ENCODE assay signal across 8 cellular contexts in the genomic region with DNA sequence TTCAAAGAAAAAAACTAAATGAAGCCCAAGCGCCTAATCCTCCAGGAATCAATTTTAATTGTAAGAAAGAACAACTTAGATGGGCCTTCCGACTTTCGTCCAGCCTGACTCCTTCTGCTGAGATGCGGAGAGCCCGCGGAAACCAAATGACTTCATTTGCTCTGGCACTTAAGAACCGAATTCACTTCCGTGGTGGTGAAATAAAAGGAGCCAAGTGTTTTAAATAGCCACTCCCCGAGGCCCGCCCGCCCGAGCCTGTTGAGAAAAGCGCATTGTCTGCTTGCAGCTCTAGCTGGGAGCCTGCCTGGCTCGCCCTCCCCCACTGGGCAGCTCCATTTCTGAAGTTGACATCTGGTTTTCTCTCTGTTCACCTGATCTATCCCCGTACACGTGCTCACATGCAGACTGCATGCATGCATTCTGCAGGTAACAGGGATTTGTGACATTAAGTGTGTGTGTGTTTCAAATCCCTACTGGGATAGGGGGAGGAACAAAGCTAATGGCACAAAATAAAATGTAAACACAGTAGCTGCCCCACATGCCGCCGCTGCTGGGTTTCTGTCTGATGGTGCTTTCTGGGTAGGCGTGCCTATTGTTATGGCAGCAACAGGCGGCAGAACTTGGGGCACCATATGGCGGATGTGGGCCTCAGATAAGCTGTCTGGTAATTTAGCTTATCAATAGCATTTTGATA. TPM values are rescaled to one million over a fixed set of nuclear protein-coding genes. Genes with fewer than 3 reads are reported as not detected.
A peak's percentile ranks its signal among the peaks of the same experiment; 100 is the strongest.
DNase-seq lines count a peak whose midpoint lies in the region; ATAC-seq and TF ChIP-seq lines count a peak whose summit lies in the region.

No MANE protein-coding gene starts in this region.

- peak; percentile 88 for ATAC-seq in foreskin keratinocyte
- no peak for ATAC-seq in GM21381 (IDR thresholded peaks at IDR 0.05; ENCODE audit: unreplicated experiment)
- ATAC-seq in GM21576 (IDR thresholded peaks at IDR 0.05; ENCODE audit: unreplicated experiment) = no peak

- H2AFZ ChIP-seq in neural progenitor cell (replicated peaks) = no peak overlapping the region

- H3K27ac ChIP-seq in foreskin keratinocyte (peak overlapping the region; percentile 52), neural progenitor cell (peak overlapping the region; percentile 83)

- peaks cover 24% of the 10 kb centered on the region for H3K36me3 Mint-ChIP-seq in neural progenitor cell

- H3K4me1 ChIP-seq in foreskin keratinocyte (peaks cover 48% of the 10 kb centered on the region), neural progenitor cell (peaks cover 82% of the 10 kb centered on the region)

- H3K9ac ChIP-seq in neural progenitor cell = peak overlapping the region; percentile 5

- H3K4me1 Mint-ChIP-seq in neural progenitor cell = peaks cover 88% of the 10 kb centered on the region

- H3K27me3 Mint-ChIP-seq in neural progenitor cell (ENCODE audit: insufficient read depth, low read depth) = peaks cover 2% of the 10 kb centered on the region

- H3K27ac Mint-ChIP-seq in neural progenitor cell = peak overlapping the region; percentile 84

- no peaks in the 10 kb centered on the region for H3K36me3 ChIP-seq in neural progenitor cell

- no peaks in the 10 kb centered on the region for H3K9me3 ChIP-seq in neural progenitor cell (ENCODE audit: low read depth)

- DNase-seq in Daoy (ENCODE audit: low read depth) (peak; percentile 83), NCI-H146 treated with DMSO at 0.1 percent for 48 hours (lab: John Stamatoyannopoulos, UW; ENCODE audit: unreplicated experiment) (peak; percentile 88), foreskin keratinocyte (peak; percentile 64 to 84), neural progenitor cell (ENCODE audit: low spot score) (peak; percentile 96), NCI-H1930 (lab: John Stamatoyannopoulos, UW) (no peak)

- H3K9me3 Mint-ChIP-seq in neural progenitor cell = no peaks in the 10 kb centered on the region

- peak overlapping the region; percentile 84 for H3K4me2 ChIP-seq in neural progenitor cell

- peak overlapping the region; percentile 83 for H3K4me3 Mint-ChIP-seq in neural progenitor cell

- TF ChIP-seq CTCF in WI38 (IDR thresholded peaks at IDR 0.05; ENCODE audit: low read depth, low read length) (no peak), foreskin keratinocyte (conservative IDR thresholded peaks at IDR 0.05) (no peak), neural progenitor cell (IDR thresholded peaks at IDR 0.05) (no peak)

- H3K4me3 ChIP-seq in WI38 (ENCODE audit: low read depth, low read length) (peak overlapping the region; percentile 29), neural progenitor cell (peak overlapping the region; percentile 83)

- peaks cover 34% of the 10 kb centered on the region for H3F3A ChIP-seq in neural progenitor cell (ENCODE audit: low read depth)

- peaks cover 98% of the 10 kb centered on the region for H4K20me1 ChIP-seq in neural progenitor cell (ENCODE audit: low read depth)

- H3K27me3 ChIP-seq in foreskin keratinocyte (no peaks in the 10 kb centered on the region), neural progenitor cell (no peaks in the 10 kb centered on the region)

- peaks cover 97% of the 10 kb centered on the region for H3K79me2 ChIP-seq in neural progenitor cell (ENCODE audit: low read depth)

RNA-seq across cellular contexts. Expression of a gene that starts 6.2 kb away (rescaled TPM):
- 37.2 and 55.4 TPM in 2 replicates for total RNA-seq in Daoy (2014; rRNA removed; shearing (Covaris generic))
- total RNA-seq in foreskin keratinocyte = 90.2 and 92.3 TPM in 2 replicates
- polyA plus RNA-seq in foreskin keratinocyte = 5.8 and 8.4 TPM in 2 replicates
- 93.8 and 98.3 TPM in 2 replicates for total RNA-seq in neural progenitor cell (ENCODE audit: low replicate concordance)

Comparison
In these comparisons a context has a peak if more than half of its experiments do, and no peak if none do; other contexts are left out.
1. DNase-seq: peak in Daoy (single experiment), NCI-H146 treated with DMSO at 0.1 percent for 48 hours (single experiment), foreskin keratinocyte (2 of 2) and neural progenitor cell (single experiment); none in NCI-H1930 (0 of 2).